In genomic region chr20:32231245-32231644, GRCh38 we compare ENCODE assay signal across 1 cellular context.
TF ChIP-seq lines count a peak whose summit lies in the region.

No MANE protein-coding gene starts in this region.

TF ChIP-seq in K562, 482 proteins besides CTCF, POLR2A, EP300 and RAD21:
- TF ChIP-seq ZKSCAN1 (IDR thresholded peaks at IDR 0.05; ENCODE audit: low read depth, low read length) (peak; percentile 77; the same call in 1 of the 2 replicates), TBL1XR1 (IDR thresholded peaks at IDR 0.05; ENCODE audit: low read length in 2 of 2) (no peak), RBM25 (IDR thresholded peaks at IDR 0.05; ENCODE audit: low read depth, low read length, severe bottlenecking) (peak; percentile 40)
